ENCODE assay signal across 8 cellular contexts in the genomic region with DNA sequence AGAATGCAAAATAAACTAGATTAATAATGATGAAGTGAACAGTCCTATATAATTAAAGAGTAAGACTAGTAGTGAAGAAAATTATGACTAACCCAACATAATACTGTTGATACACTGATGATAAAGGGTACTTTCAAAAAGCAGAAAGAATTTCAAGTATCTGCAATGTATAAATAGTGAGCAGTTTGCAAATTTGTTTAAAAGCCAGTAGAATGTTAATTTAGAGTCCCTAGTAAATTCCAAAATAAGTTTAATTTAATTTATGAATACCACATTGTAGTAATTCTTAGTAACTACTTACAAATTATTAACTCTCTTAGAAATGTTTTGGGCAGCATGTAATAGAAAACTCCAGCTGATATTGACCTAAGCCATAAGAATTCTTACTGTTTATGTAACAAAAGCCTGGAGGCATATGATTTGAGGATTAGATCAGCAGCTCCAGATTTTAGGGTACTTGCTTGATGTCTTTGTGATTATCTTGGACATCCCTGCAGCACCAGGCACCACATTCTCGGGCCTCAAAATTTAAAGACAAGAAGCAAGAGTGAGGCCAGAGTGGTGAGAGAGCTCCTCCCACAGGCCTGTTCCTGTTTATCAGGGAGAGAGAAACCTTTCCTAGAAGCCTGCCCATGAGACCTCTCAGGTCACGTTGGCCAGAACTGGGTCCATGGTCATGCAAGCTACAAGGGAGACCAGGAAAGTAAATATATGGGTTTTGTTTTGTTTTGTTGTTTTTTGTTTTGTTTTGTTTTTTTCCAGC.
A peak's percentile ranks its signal among the peaks of the same experiment; 100 is the strongest.
DNase-seq lines count a peak whose midpoint lies in the region; ATAC-seq and TF ChIP-seq lines count a peak whose summit lies in the region.

No MANE protein-coding gene starts in this region.

- peaks cover 12% of the 10 kb centered on the region for H3K27me3 ChIP-seq in DOHH2 (ENCODE audit: control insufficient read depth, low read length)

- DNase-seq in NCI-H82 (lab: John Stamatoyannopoulos, UW) (peak; percentile 87), choroid plexus epithelial cell (ENCODE audit: low read depth) (peak; percentile 70), omental fat pad (ENCODE audit: low spot score) (no peak), NK-92 (lab: John Stamatoyannopoulos, UW; ENCODE audit: unreplicated experiment) (no peak), cerebellar nuclear complex (lab: John Stamatoyannopoulos, UW) (no peak)

- no peaks in the 10 kb centered on the region for H3F3A ChIP-seq in DOHH2 (ENCODE audit: control insufficient read depth, insufficient read depth)

- ATAC-seq in GM19397 (IDR thresholded peaks at IDR 0.05; ENCODE audit: unreplicated experiment) (peak; percentile 52), HG03558 (IDR thresholded peaks at IDR 0.05; ENCODE audit: extremely low read depth, unreplicated experiment) (peak; percentile 56), omental fat pad (ENCODE audit: low FRiP score) (peak; percentile 62)

- no peaks in the 10 kb centered on the region for H3K36me3 ChIP-seq in DOHH2 (ENCODE audit: control insufficient read depth, low read length)

- H3K9me3 ChIP-seq in DOHH2 (ENCODE audit: control insufficient read depth, insufficient read depth, low read length) = no peaks in the 10 kb centered on the region

- H3K27ac ChIP-seq in DOHH2 (ENCODE audit: low read depth, low read length) = no peak overlapping the region

- TF ChIP-seq CTCF in DOHH2 (IDR thresholded peaks at IDR 0.05; ENCODE audit: low read depth, low read length, poor library complexity, severe bottlenecking) (peak; percentile 59), choroid plexus epithelial cell (conservative IDR thresholded peaks at IDR 0.05; ENCODE audit: low read depth, low read length) (peak; percentile 74), omental fat pad (IDR thresholded peaks at IDR 0.05) (no peak)

- no peaks in the 10 kb centered on the region for H4K20me1 ChIP-seq in DOHH2 (ENCODE audit: control insufficient read depth, insufficient read depth, low read depth, low read length)

- H3K9me2 ChIP-seq in DOHH2 (replicated peaks; ENCODE audit: control insufficient read depth, low read length) = no peaks in the 10 kb centered on the region

- H3K79me2 ChIP-seq in DOHH2 (ENCODE audit: control insufficient read depth, low read length) = no peaks in the 10 kb centered on the region

- no peak overlapping the region for H3K4me3 ChIP-seq in DOHH2 (ENCODE audit: low read length)
- H3K4me3 ChIP-seq in choroid plexus epithelial cell (ENCODE audit: low read depth, low read length) = no peak overlapping the region

- peaks cover 7% of the 10 kb centered on the region for H3K4me1 ChIP-seq in DOHH2 (ENCODE audit: control insufficient read depth, low read length)

- H3K4me2 ChIP-seq in DOHH2 (ENCODE audit: low read length) = no peak overlapping the region

Comparison
In these comparisons a context has a peak if more than half of its experiments do, and no peak if none do; other contexts are left out.
1. CTCF ChIP-seq: peak in DOHH2 (single experiment) and choroid plexus epithelial cell (single experiment); none in omental fat pad (0 of 3).
2. DNase-seq: peak in NCI-H82 (single experiment) and choroid plexus epithelial cell (single experiment); none in omental fat pad (single experiment), NK-92 (single experiment) and cerebellar nuclear complex (0 of 2).
3. Peak in every context shown above with its lines, with median percentiles within 50 percentile points of each other: ATAC-seq.